In the genomic region with DNA sequence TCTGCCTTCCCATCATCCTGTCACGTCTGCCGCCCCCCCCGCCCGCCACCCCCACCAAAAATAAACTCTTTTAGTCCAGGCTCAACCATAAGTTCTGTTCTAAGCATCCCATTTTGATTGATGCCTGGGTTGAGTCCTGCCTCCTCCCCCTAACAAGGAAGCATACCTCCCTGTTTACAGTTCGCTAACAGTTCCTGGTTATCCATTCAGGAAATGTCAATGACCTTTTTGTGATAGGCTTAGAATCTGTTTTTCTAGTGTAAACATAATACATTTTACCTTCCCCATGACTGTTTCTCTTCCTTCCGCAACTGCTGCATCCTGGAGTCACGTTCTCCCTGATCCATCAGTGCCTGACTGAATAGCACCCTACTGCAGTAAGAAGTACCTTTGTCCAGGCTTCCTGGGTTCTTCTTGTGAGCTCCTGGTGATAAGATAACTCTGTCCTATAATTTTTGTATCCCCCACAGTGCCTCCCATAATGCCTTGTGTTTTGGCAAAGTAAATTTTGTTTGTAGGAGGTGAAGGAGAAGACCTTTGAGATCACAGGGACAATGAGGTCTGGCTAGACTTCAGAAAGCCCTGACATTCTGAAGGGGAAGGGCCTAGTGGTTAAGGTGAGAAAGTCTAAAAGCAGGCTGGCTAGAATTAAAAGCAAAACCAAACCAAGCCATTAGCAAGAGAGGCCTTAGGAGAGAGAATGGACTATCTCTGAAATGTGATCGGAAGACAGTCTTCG, we compare ENCODE assay signal across 1 cellular context.
TF ChIP-seq lines count a peak whose summit lies in the region.

No MANE protein-coding gene starts in this region.

TF ChIP-seq in HepG2, 621 proteins besides CTCF, POLR2A, EP300 and RAD21 (continued from another document and continues in another):
- TF ChIP-seq, protein P1, sequence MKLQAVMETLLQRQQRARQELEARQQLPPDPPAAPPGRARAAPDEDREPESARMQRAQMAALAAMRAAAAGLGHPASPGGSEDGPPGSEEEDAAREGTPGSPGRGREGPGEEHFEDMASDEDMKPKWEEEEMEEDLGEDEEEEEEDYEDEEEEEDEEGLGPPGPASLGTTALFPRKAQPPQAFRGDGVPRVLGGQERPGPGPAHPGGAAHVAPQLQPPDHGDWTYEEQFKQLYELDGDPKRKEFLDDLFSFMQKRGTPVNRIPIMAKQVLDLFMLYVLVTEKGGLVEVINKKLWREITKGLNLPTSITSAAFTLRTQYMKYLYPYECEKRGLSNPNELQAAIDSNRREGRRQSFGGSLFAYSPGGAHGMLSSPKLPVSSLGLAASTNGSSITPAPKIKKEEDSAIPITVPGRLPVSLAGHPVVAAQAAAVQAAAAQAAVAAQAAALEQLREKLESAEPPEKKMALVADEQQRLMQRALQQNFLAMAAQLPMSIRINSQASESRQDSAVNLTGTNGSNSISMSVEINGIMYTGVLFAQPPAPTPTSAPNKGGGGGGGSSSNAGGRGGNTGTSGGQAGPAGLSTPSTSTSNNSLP (IDR thresholded peaks at IDR 0.05; ENCODE audit: low read depth, low read length) = peak; percentile 90
- TF ChIP-seq, protein P2, sequence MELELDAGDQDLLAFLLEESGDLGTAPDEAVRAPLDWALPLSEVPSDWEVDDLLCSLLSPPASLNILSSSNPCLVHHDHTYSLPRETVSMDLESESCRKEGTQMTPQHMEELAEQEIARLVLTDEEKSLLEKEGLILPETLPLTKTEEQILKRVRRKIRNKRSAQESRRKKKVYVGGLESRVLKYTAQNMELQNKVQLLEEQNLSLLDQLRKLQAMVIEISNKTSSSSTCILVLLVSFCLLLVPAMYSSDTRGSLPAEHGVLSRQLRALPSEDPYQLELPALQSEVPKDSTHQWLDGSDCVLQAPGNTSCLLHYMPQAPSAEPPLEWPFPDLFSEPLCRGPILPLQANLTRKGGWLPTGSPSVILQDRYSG (CRISPR knock-in tag; IDR thresholded peaks at IDR 0.05) = no peak
- TF ChIP-seq ZNF749 (CRISPR knock-in tag; IDR thresholded peaks at IDR 0.05; ENCODE audit: borderline replicate concordance) (no peak), ZSCAN12 (CRISPR knock-in tag; IDR thresholded peaks at IDR 0.05) (no peak), NBN (conservative IDR thresholded peaks at IDR 0.05) (no peak), ZNF225 (CRISPR knock-in tag; IDR thresholded peaks at IDR 0.05) (no peak), FOXK2 (IDR thresholded peaks at IDR 0.05) (peak; percentile 95), RFXANK (CRISPR knock-in tag; IDR thresholded peaks at IDR 0.05) (no peak), PTBP1 (IDR thresholded peaks at IDR 0.05; ENCODE audit: low read depth, low read length, poor library complexity, severe bottlenecking) (no peak), SIX4 (CRISPR knock-in tag; IDR thresholded peaks at IDR 0.05) (peak; percentile 77), TARDBP (CRISPR knock-in tag; IDR thresholded peaks at IDR 0.05) (peak; percentile 48), ZNF383 (CRISPR knock-in tag; IDR thresholded peaks at IDR 0.05; ENCODE audit: borderline replicate concordance) (no peak), ATF7-NPFF (CRISPR knock-in tag; IDR thresholded peaks at IDR 0.05; ENCODE audit: low read depth) (no peak), NR2C2 (CRISPR knock-in tag; IDR thresholded peaks at IDR 0.05; ENCODE audit: borderline replicate concordance) (no peak), FOSL2 (CRISPR knock-in tag; IDR thresholded peaks at IDR 0.05) (peak; percentile 70), CCAR2 (optimal IDR thresholded peaks at IDR 0.05; ENCODE audit: low read depth, low read length) (no peak), NFYC (CRISPR knock-in tag; IDR thresholded peaks at IDR 0.05) (0 out of 2 replicates have a peak, but pooled peaks have one; percentile 21), MXD4 (CRISPR knock-in tag; IDR thresholded peaks at IDR 0.05) (no peak), SP140L (CRISPR knock-in tag; IDR thresholded peaks at IDR 0.05; ENCODE audit: borderline replicate concordance) (no peak), ELF3 (CRISPR knock-in tag; IDR thresholded peaks at IDR 0.05) (peak; percentile 100), ZNF367 (CRISPR knock-in tag; IDR thresholded peaks at IDR 0.05; ENCODE audit: borderline replicate concordance) (no peak), TGIF2 (CRISPR knock-in tag; IDR thresholded peaks at IDR 0.05) (no peak), ZNF883 (CRISPR knock-in tag; IDR thresholded peaks at IDR 0.05; ENCODE audit: not compliant biosample characterization) (no peak), SRSF4 (IDR thresholded peaks at IDR 0.05; ENCODE audit: low read depth, low read length, poor library complexity, severe bottlenecking) (no peak), ZNF780A (CRISPR knock-in tag; IDR thresholded peaks at IDR 0.05) (no peak), CREB1 (IDR thresholded peaks at IDR 0.05) (no peak), CREB1 (CRISPR knock-in tag; IDR thresholded peaks at IDR 0.05) (no peak), PRMT3 (CRISPR knock-in tag; IDR thresholded peaks at IDR 0.05; ENCODE audit: borderline replicate concordance, low read depth) (no peak), SMYD3 (CRISPR knock-in tag; IDR thresholded peaks at IDR 0.05) (no peak), SALL2 (CRISPR knock-in tag; IDR thresholded peaks at IDR 0.05) (no peak), KLF12 (CRISPR knock-in tag; IDR thresholded peaks at IDR 0.05; ENCODE audit: borderline replicate concordance) (no peak), CBFB (CRISPR knock-in tag; IDR thresholded peaks at IDR 0.05) (no peak), ZNF550 (CRISPR knock-in tag; IDR thresholded peaks at IDR 0.05; ENCODE audit: borderline replicate concordance) (no peak), IRF2 (CRISPR knock-in tag; IDR thresholded peaks at IDR 0.05) (peak; percentile 65; the same call in 1 of the 2 replicates), SAP130 (CRISPR knock-in tag; IDR thresholded peaks at IDR 0.05; ENCODE audit: low read depth) (peak; percentile 90), JUNB (CRISPR knock-in tag; IDR thresholded peaks at IDR 0.05; ENCODE audit: borderline replicate concordance) (no peak), JDP2 (CRISPR knock-in tag; IDR thresholded peaks at IDR 0.05; ENCODE audit: borderline replicate concordance) (no peak; the same call in 1 of the 2 replicates), NFYB (CRISPR knock-in tag; IDR thresholded peaks at IDR 0.05) (no peak), ISL2 (CRISPR knock-in tag; IDR thresholded peaks at IDR 0.05) (peak; percentile 86), ZMYM3 (CRISPR knock-in tag; IDR thresholded peaks at IDR 0.05) (no peak), NPAS2 (CRISPR knock-in tag; IDR thresholded peaks at IDR 0.05; ENCODE audit: borderline replicate concordance) (no peak), ZSCAN9 (CRISPR knock-in tag; IDR thresholded peaks at IDR 0.05; ENCODE audit: borderline replicate concordance) (peak; percentile 18), ZNF17 (CRISPR knock-in tag; IDR thresholded peaks at IDR 0.05) (no peak), ZIK1 (CRISPR knock-in tag; IDR thresholded peaks at IDR 0.05; ENCODE audit: borderline replicate concordance, low read depth) (no peak)
- TF ChIP-seq, protein P3, sequence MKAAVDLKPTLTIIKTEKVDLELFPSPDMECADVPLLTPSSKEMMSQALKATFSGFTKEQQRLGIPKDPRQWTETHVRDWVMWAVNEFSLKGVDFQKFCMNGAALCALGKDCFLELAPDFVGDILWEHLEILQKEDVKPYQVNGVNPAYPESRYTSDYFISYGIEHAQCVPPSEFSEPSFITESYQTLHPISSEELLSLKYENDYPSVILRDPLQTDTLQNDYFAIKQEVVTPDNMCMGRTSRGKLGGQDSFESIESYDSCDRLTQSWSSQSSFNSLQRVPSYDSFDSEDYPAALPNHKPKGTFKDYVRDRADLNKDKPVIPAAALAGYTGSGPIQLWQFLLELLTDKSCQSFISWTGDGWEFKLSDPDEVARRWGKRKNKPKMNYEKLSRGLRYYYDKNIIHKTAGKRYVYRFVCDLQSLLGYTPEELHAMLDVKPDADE (CRISPR knock-in tag; IDR thresholded peaks at IDR 0.05) = no peak
- TF ChIP-seq, protein P4, sequence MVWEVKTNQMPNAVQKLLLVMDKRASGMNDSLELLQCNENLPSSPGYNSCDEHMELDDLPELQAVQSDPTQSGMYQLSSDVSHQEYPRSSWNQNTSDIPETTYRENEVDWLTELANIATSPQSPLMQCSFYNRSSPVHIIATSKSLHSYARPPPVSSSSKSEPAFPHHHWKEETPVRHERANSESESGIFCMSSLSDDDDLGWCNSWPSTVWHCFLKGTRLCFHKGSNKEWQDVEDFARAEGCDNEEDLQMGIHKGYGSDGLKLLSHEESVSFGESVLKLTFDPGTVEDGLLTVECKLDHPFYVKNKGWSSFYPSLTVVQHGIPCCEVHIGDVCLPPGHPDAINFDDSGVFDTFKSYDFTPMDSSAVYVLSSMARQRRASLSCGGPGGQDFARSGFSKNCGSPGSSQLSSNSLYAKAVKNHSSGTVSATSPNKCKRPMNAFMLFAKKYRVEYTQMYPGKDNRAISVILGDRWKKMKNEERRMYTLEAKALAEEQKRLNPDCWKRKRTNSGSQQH (CRISPR knock-in tag; IDR thresholded peaks at IDR 0.05; ENCODE audit: low read depth) = no peak; the same call in 1 of the 2 replicates
- TF ChIP-seq, protein P5, sequence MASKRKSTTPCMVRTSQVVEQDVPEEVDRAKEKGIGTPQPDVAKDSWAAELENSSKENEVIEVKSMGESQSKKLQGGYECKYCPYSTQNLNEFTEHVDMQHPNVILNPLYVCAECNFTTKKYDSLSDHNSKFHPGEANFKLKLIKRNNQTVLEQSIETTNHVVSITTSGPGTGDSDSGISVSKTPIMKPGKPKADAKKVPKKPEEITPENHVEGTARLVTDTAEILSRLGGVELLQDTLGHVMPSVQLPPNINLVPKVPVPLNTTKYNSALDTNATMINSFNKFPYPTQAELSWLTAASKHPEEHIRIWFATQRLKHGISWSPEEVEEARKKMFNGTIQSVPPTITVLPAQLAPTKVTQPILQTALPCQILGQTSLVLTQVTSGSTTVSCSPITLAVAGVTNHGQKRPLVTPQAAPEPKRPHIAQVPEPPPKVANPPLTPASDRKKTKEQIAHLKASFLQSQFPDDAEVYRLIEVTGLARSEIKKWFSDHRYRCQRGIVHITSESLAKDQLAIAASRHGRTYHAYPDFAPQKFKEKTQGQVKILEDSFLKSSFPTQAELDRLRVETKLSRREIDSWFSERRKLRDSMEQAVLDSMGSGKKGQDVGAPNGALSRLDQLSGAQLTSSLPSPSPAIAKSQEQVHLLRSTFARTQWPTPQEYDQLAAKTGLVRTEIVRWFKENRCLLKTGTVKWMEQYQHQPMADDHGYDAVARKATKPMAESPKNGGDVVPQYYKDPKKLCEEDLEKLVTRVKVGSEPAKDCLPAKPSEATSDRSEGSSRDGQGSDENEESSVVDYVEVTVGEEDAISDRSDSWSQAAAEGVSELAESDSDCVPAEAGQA (IDR thresholded peaks at IDR 0.05; ENCODE audit: low read depth) = no peak
- TF ChIP-seq, protein P5 (CRISPR knock-in tag; IDR thresholded peaks at IDR 0.05; ENCODE audit: borderline replicate concordance) = no peak
- TF ChIP-seq, protein P6, sequence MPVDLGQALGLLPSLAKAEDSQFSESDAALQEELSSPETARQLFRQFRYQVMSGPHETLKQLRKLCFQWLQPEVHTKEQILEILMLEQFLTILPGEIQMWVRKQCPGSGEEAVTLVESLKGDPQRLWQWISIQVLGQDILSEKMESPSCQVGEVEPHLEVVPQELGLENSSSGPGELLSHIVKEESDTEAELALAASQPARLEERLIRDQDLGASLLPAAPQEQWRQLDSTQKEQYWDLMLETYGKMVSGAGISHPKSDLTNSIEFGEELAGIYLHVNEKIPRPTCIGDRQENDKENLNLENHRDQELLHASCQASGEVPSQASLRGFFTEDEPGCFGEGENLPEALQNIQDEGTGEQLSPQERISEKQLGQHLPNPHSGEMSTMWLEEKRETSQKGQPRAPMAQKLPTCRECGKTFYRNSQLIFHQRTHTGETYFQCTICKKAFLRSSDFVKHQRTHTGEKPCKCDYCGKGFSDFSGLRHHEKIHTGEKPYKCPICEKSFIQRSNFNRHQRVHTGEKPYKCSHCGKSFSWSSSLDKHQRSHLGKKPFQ (CRISPR knock-in tag; IDR thresholded peaks at IDR 0.05; ENCODE audit: insufficient replicate concordance) = peak; percentile 60
- TF ChIP-seq, protein P7, sequence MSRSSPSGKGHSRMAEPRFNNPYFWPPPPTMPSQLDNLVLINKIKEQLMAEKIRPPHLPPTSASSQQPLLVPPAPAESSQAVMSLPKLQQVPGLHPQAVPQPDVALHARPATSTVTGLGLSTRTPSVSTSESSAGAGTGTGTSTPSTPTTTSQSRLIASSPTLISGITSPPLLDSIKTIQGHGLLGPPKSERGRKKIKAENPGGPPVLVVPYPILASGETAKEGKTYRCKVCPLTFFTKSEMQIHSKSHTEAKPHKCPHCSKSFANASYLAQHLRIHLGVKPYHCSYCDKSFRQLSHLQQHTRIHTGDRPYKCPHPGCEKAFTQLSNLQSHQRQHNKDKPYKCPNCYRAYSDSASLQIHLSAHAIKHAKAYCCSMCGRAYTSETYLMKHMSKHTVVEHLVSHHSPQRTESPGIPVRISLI (CRISPR knock-in tag; IDR thresholded peaks at IDR 0.05; ENCODE audit: borderline replicate concordance) = no peak
- TF ChIP-seq, protein P8, sequence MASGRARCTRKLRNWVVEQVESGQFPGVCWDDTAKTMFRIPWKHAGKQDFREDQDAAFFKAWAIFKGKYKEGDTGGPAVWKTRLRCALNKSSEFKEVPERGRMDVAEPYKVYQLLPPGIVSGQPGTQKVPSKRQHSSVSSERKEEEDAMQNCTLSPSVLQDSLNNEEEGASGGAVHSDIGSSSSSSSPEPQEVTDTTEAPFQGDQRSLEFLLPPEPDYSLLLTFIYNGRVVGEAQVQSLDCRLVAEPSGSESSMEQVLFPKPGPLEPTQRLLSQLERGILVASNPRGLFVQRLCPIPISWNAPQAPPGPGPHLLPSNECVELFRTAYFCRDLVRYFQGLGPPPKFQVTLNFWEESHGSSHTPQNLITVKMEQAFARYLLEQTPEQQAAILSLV (CRISPR knock-in tag; IDR thresholded peaks at IDR 0.05; ENCODE audit: borderline replicate concordance) = no peak
- TF ChIP-seq, protein P9, sequence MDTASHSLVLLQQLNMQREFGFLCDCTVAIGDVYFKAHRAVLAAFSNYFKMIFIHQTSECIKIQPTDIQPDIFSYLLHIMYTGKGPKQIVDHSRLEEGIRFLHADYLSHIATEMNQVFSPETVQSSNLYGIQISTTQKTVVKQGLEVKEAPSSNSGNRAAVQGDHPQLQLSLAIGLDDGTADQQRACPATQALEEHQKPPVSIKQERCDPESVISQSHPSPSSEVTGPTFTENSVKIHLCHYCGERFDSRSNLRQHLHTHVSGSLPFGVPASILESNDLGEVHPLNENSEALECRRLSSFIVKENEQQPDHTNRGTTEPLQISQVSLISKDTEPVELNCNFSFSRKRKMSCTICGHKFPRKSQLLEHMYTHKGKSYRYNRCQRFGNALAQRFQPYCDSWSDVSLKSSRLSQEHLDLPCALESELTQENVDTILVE (CRISPR knock-in tag; IDR thresholded peaks at IDR 0.05) = no peak; the same call in 1 of the 2 replicates
